In genomic region chr20:63166423-63167020, GRCh38 we compare ENCODE assay signal across 27 cellular contexts.
"Had no signal": no experiment of that assay in that cellular context is flagged by ENCODE, and none has a peak within 500 bp of the region (broad histone marks: within the 10 kb centered on the region; RNA-seq: fewer than 3 reads in every experiment).

No MANE protein-coding gene starts in this region.

- DNase-seq: activated CD4-positive, alpha-beta memory T cell treated with anti-CD3 and anti-CD28 coated beads for 36 hours; activated CD4-positive, alpha-beta T cell treated with anti-CD3 and anti-CD28 coated beads for 48 hours; activated CD8-positive, alpha-beta memory T cell treated with anti-CD3 and anti-CD28 coated beads, Interleukin-2, amount 50 U/mL, for 4 hours; activated effector memory CD4-positive, alpha-beta T cell treated with anti-CD3 and anti-CD28 coated beads, Interleukin-2, amount 50 U/mL, for 16 hours; activated naive CD4-positive, alpha-beta T cell treated with anti-CD3 and anti-CD28 coated beads for 36 hours; activated naive CD8-positive, alpha-beta T cell treated with anti-CD3 and anti-CD28 coated beads for 36 hours; activated T-cell treated with anti-CD3 and anti-CD28 coated beads, Interleukin-2, amount 50 U/mL, for 1 hour; adrenal gland; cortex of kidney; effector memory CD8-positive, alpha-beta T cell; gastrocnemius medialis; left colon; lower lobe of right lung; mesenchymal stem cell; naive thymus-derived CD8-positive, alpha-beta T cell; ovary; retina; stimulated activated CD4-positive, alpha-beta T cell treated with anti-CD3 and anti-CD28 coated beads, Interleukin-15, amount 100 ng/mL, for 24 hours; stimulated activated CD4-positive, alpha-beta T cell treated with anti-CD3 and anti-CD28 coated beads, Interleukin-2, amount 100 ng/mL, for 24 hours; stimulated activated naive B cell treated with anti-CD40 and anti-IgM and Interleukin-4, amounts not matched to agents 10 μg/mL and 1 μg/mL and 100 μg/mL, for 72 hours had no signal

- H3K4me3 ChIP-seq: adrenal gland, cardiac muscle cell, gastrocnemius medialis, lower lobe of right lung, ovary, prostate gland, tibial nerve had no signal

- H3K36me3 Mint-ChIP-seq: activated CD4-positive, alpha-beta memory T cell treated with anti-CD3 and anti-CD28 coated beads for 36 hours; activated naive CD8-positive, alpha-beta T cell treated with anti-CD3 and anti-CD28 coated beads for 36 hours; brain; naive thymus-derived CD8-positive, alpha-beta T cell; stimulated activated naive B cell treated with anti-CD40 and anti-IgM and Interleukin-4, amounts not matched to agents 10 μg/mL and 1 μg/mL and 100 μg/mL, for 72 hours had no signal

- H3K27me3 ChIP-seq: ovary had no signal

- H3K4me3 Mint-ChIP-seq: activated CD4-positive, alpha-beta memory T cell treated with anti-CD3 and anti-CD28 coated beads for 36 hours; activated naive CD4-positive, alpha-beta T cell treated with anti-CD3 and anti-CD28 coated beads for 36 hours; activated naive CD8-positive, alpha-beta T cell treated with anti-CD3 and anti-CD28 coated beads for 36 hours; activated T-helper 1 cell treated with anti-CD3 and anti-CD28 coated beads, Interleukin-12 subunit alpha, Interleukin-12 subunit beta, Interleukin-2, Interleukin-4 antibody, amounts not matched to agents 30 ng/mL and 10 ng/mL and 1 ng/mL, durations not matched to agents 14 hours and 24 hours and 36 hours; brain; effector memory CD8-positive, alpha-beta T cell; naive thymus-derived CD8-positive, alpha-beta T cell; stimulated activated naive B cell treated with anti-CD40 and anti-IgM and Interleukin-4, amounts not matched to agents 10 μg/mL and 1 μg/mL and 100 μg/mL, for 72 hours had no signal

- H3K9me3 ChIP-seq: adrenal gland, gastrocnemius medialis, lower lobe of right lung, neutrophil, ovary, prostate gland, tibial nerve had no signal

- H3K27ac ChIP-seq: adrenal gland, cardiac muscle cell, gastrocnemius medialis, lower lobe of right lung, neutrophil, ovary, prostate gland, tibial nerve had no signal

- H3K36me3 ChIP-seq: adrenal gland, cardiac muscle cell, gastrocnemius medialis, lower lobe of right lung, neutrophil, ovary, prostate gland, tibial nerve had no signal

- H3K27ac Mint-ChIP-seq: activated CD4-positive, alpha-beta memory T cell treated with anti-CD3 and anti-CD28 coated beads for 36 hours; activated naive CD4-positive, alpha-beta T cell treated with anti-CD3 and anti-CD28 coated beads for 36 hours; activated naive CD8-positive, alpha-beta T cell treated with anti-CD3 and anti-CD28 coated beads for 36 hours; activated T-helper 1 cell treated with anti-CD3 and anti-CD28 coated beads, Interleukin-12 subunit alpha, Interleukin-12 subunit beta, Interleukin-2, Interleukin-4 antibody, amounts not matched to agents 30 ng/mL and 10 ng/mL and 1 ng/mL, durations not matched to agents 14 hours and 24 hours and 36 hours; effector memory CD8-positive, alpha-beta T cell; stimulated activated naive B cell treated with anti-CD40 and anti-IgM and Interleukin-4, amounts not matched to agents 10 μg/mL and 1 μg/mL and 100 μg/mL, for 72 hours had no signal

- FAIRE-seq: islet of Langerhans had no signal

- H3K4me1 Mint-ChIP-seq: activated naive CD8-positive, alpha-beta T cell treated with anti-CD3 and anti-CD28 coated beads for 36 hours; stimulated activated naive B cell treated with anti-CD40 and anti-IgM and Interleukin-4, amounts not matched to agents 10 μg/mL and 1 μg/mL and 100 μg/mL, for 72 hours had no signal

- H3K4me1 ChIP-seq: adrenal gland, gastrocnemius medialis, lower lobe of right lung, prostate gland, tibial nerve had no signal

- H3K9me3 Mint-ChIP-seq: activated CD4-positive, alpha-beta memory T cell treated with anti-CD3 and anti-CD28 coated beads for 36 hours; activated naive CD4-positive, alpha-beta T cell treated with anti-CD3 and anti-CD28 coated beads for 36 hours; activated naive CD8-positive, alpha-beta T cell treated with anti-CD3 and anti-CD28 coated beads for 36 hours; activated T-helper 1 cell treated with anti-CD3 and anti-CD28 coated beads, Interleukin-12 subunit alpha, Interleukin-12 subunit beta, Interleukin-2, Interleukin-4 antibody, amounts not matched to agents 30 ng/mL and 10 ng/mL and 1 ng/mL, durations not matched to agents 14 hours and 24 hours and 36 hours; effector memory CD8-positive, alpha-beta T cell; naive thymus-derived CD8-positive, alpha-beta T cell; stimulated activated naive B cell treated with anti-CD40 and anti-IgM and Interleukin-4, amounts not matched to agents 10 μg/mL and 1 μg/mL and 100 μg/mL, for 72 hours had no signal
